1 cellular context compared by ENCODE assay signal in genomic region chr14:89371600-89371999, GRCh38.
TF ChIP-seq lines count a peak whose summit lies in the region.

No MANE protein-coding gene starts in this region.

TF ChIP-seq in GM23338, 12 proteins besides CTCF, POLR2A, EP300 and RAD21 (continued from another document):
- no peak for TF ChIP-seq ZNF462 (CRISPR knock-in tag; IDR thresholded peaks at IDR 0.05)
- no peak for TF ChIP-seq JUNB (IDR thresholded peaks at IDR 0.05; ENCODE audit: unreplicated experiment)
- no peak for TF ChIP-seq EZH2 (IDR thresholded peaks at IDR 0.05; ENCODE audit: low read depth, unreplicated experiment)
- no peak for TF ChIP-seq ZNF114 (CRISPR knock-in tag; IDR thresholded peaks at IDR 0.05)
- no peak for TF ChIP-seq NANOG (IDR thresholded peaks at IDR 0.05; ENCODE audit: borderline replicate concordance)
